Comparison of ENCODE assay signal across 9 cellular contexts in the genomic region with DNA sequence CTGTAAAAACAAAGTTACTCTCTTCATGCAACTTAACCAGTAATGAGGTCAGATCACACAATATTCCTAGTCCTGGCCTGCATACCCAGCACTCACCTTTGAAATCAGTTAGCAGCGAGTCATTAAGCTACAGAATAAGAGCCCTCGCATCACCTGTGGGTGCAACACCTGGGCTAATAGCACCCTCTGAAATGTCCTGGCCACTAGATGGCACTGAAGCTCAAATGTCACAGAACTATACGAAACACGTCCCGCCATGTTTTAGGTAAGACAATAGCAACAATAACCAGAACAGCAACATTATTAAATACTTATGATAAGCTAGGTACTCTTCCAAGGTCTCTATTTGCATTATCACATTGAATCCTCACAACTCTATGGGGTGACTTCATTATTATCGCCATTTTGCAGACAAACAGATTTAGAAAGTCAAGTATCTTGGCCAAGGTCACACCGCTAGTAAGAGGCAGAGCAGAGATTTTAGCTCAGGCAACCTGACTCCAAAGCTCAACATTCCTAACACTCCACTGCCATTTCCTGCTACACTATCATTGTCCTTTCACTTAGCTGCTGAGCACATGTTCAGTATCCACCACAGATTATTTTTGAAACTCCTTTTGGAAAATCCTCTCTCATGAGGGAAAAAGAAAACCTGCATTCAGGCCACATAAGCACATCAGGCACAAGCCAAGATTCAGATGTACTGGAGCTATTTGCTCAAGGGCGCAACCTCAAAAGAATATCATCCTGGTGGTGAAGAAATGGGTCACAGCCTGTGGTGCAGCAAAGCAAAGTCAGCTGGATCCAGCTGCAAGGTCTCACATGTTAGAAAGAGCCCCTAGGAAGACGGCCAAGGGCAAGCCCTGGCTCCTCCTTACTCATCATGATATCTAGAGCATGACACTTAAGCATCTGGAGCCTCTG. TPM values are rescaled to one million over a fixed set of nuclear protein-coding genes. Genes with fewer than 3 reads are reported as not detected.
DNase-seq lines count a peak whose midpoint lies in the region; FAIRE-seq lines count a peak whose summit lies in the region.
"Had no signal": no experiment of that assay in that cellular context is flagged by ENCODE, and none has a peak within 500 bp of the region (broad histone marks: within the 10 kb centered on the region; RNA-seq: fewer than 3 reads in every experiment).

No MANE protein-coding gene starts in this region.

- no peak overlapping the region for H3K27ac Mint-ChIP-seq in activated naive CD8-positive, alpha-beta T cell treated with anti-CD3 and anti-CD28 coated beads for 36 hours

- peaks cover 20% of the 10 kb centered on the region for H3K4me1 Mint-ChIP-seq in activated naive CD8-positive, alpha-beta T cell treated with anti-CD3 and anti-CD28 coated beads for 36 hours

- H3K4me3 Mint-ChIP-seq in activated naive CD8-positive, alpha-beta T cell treated with anti-CD3 and anti-CD28 coated beads for 36 hours, result no peak overlapping the region

- H3K9me3 Mint-ChIP-seq in activated naive CD8-positive, alpha-beta T cell treated with anti-CD3 and anti-CD28 coated beads for 36 hours, result no peaks in the 10 kb centered on the region

- FAIRE-seq in HTR-8/SVneo (lab: Jason Lieb, UNC), result no peak
- FAIRE-seq: G401.6 had no signal

- H3K36me3 Mint-ChIP-seq in activated naive CD8-positive, alpha-beta T cell treated with anti-CD3 and anti-CD28 coated beads for 36 hours, result no peaks in the 10 kb centered on the region

- DNase-seq in activated T-cell treated with anti-CD3 and anti-CD28 coated beads for 24 hours (ENCODE audit: low read depth) (peak; percentile 1), NCI-H1105 (lab: John Stamatoyannopoulos, UW) (peak; percentile 3), kidney tubule cell (ENCODE audit: low spot score) (peak; percentile 24), DMS153 treated with DMSO at 0.1 percent for 48 hours (lab: John Stamatoyannopoulos, UW; ENCODE audit: unreplicated experiment) (no peak), HTR-8/SVneo (ENCODE audit: insufficient read length, low spot score) (no peak)
- no peak for DNase-seq in activated T-cell treated with anti-CD3 and anti-CD28 coated beads, Interleukin-2, amount 50 U/mL, for 1 hour
- peak; percentile 4 for DNase-seq in activated naive CD8-positive, alpha-beta T cell treated with anti-CD3 and anti-CD28 coated beads for 36 hours
- no peak for DNase-seq in NK-92 treated with Interleukin-12 subunit alpha and Interleukin-12 subunit beta, amount 100 ng/mL, for 24 hours (lab: John Stamatoyannopoulos, UW)

- peaks cover 47% of the 10 kb centered on the region for H3K27me3 Mint-ChIP-seq in activated naive CD8-positive, alpha-beta T cell treated with anti-CD3 and anti-CD28 coated beads for 36 hours

RNA-seq across cellular contexts. Expression of gene KDR, which starts 59.5 kb away (rescaled TPM):
- under 1 TPM; 0.08 to 0.12 TPM for total RNA-seq in activated naive CD8-positive, alpha-beta T cell treated with anti-CD3 and anti-CD28 coated beads for 36 hours

Comparison
In these comparisons a context has a peak if more than half of its experiments do, and no peak if none do; other contexts are left out.
1. DNase-seq: peak in activated T-cell treated with anti-CD3 and anti-CD28 coated beads for 24 hours (single experiment), NCI-H1105 (single experiment), activated naive CD8-positive, alpha-beta T cell treated with anti-CD3 and anti-CD28 coated beads for 36 hours (single experiment) and kidney tubule cell (single experiment); none in activated T-cell treated with anti-CD3 and anti-CD28 coated beads, Interleukin-2, amount 50 U/mL, for 1 hour (single experiment), DMS153 treated with DMSO at 0.1 percent for 48 hours (single experiment), HTR-8/SVneo (single experiment) and NK-92 treated with Interleukin-12 subunit alpha and Interleukin-12 subunit beta, amount 100 ng/mL, for 24 hours (single experiment).